In the genomic region with DNA sequence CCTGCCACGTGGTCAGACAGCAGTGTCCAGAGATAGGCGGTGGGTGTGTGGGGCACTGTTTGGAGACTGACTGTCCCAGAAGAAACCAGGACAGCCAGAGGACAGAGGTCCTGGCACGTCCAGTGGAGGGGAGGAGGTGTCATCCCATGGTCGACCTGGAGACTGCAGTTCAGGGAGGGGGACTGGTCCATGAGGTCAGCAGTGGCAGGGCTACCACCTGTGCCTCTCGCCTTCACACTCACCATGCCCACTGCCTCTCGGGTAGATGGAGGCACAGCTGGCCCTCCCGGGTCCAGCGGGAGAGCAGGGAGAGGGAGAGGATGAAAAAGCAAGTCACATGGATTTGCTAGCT, we compare ENCODE assay signal across 15 cellular contexts. TPM values are rescaled to one million over a fixed set of nuclear protein-coding genes. Genes with fewer than 3 reads are reported as not detected.
"Had no signal": no experiment of that assay in that cellular context is flagged by ENCODE, and none has a peak within 500 bp of the region (broad histone marks: within the 10 kb centered on the region; RNA-seq: fewer than 3 reads in every experiment).

No MANE protein-coding gene starts in this region.

- DNase-seq: activated CD4-positive, alpha-beta T cell treated with anti-CD3 and anti-CD28 coated beads for 1 hour; activated CD4-positive, alpha-beta T cell treated with anti-CD3 and anti-CD28 coated beads, Interleukin-2, amount 50 U/mL, for 48 hours; activated naive CD4-positive, alpha-beta T cell treated with anti-CD3 and anti-CD28 coated beads, Interleukin-2, amount 10 ng/mL, durations not matched to agents 7 days and 5 days; naive B cell; stimulated activated CD4-positive, alpha-beta T cell treated with anti-CD3 and anti-CD28 coated beads, Interleukin-4, amount 100 ng/mL, for 4 hours; stimulated activated CD8-positive, alpha-beta memory T cell treated with anti-CD3 and anti-CD28 coated beads, Interleukin-4, amount 100 ng/mL, for 48 hours; stimulated activated naive CD4-positive, alpha-beta T cell treated with Interleukin-2 at 50 U/mL for 16 hours; substantia nigra; T-helper 9 cell; upper lobe of left lung had no signal

- H3K27ac Mint-ChIP-seq: activated naive CD4-positive, alpha-beta T cell treated with anti-CD3 and anti-CD28 coated beads, Interleukin-2, amount 10 ng/mL, durations not matched to agents 7 days and 5 days; naive B cell; T-cell had no signal

- H3K9me3 Mint-ChIP-seq: activated naive CD4-positive, alpha-beta T cell treated with anti-CD3 and anti-CD28 coated beads, Interleukin-2, amount 10 ng/mL, durations not matched to agents 7 days and 5 days; T-cell had no signal

- FAIRE-seq: astrocyte had no signal

- H3K4me3 ChIP-seq: cardiac muscle cell, SK-N-MC, skin epidermis, upper lobe of left lung had no signal

- H3K27me3 ChIP-seq: upper lobe of left lung had no signal

- H3K9me3 ChIP-seq: upper lobe of left lung had no signal

- H3K36me3 Mint-ChIP-seq: activated naive CD4-positive, alpha-beta T cell treated with anti-CD3 and anti-CD28 coated beads, Interleukin-2, amount 10 ng/mL, durations not matched to agents 7 days and 5 days; T-cell had no signal

- H3K36me3 ChIP-seq: cardiac muscle cell, upper lobe of left lung had no signal

- ATAC-seq: T-cell had no signal

- H3K4me1 Mint-ChIP-seq: activated naive CD4-positive, alpha-beta T cell treated with anti-CD3 and anti-CD28 coated beads, Interleukin-2, amount 10 ng/mL, durations not matched to agents 7 days and 5 days; T-cell had no signal

- H3K27ac ChIP-seq: cardiac muscle cell, SK-N-MC, skin epidermis, upper lobe of left lung had no signal

- H3K4me3 Mint-ChIP-seq: activated naive CD4-positive, alpha-beta T cell treated with anti-CD3 and anti-CD28 coated beads, Interleukin-2, amount 10 ng/mL, durations not matched to agents 7 days and 5 days; naive B cell; T-cell had no signal

RNA-seq across cellular contexts. Expression of a gene that starts 53.9 kb away (rescaled TPM):
- total RNA-seq: cardiac muscle cell had no signal
- polyA plus RNA-seq: cardiac muscle cell had no signal
